Comparison of ENCODE assay signal across 13 cellular contexts in the genomic region with DNA sequence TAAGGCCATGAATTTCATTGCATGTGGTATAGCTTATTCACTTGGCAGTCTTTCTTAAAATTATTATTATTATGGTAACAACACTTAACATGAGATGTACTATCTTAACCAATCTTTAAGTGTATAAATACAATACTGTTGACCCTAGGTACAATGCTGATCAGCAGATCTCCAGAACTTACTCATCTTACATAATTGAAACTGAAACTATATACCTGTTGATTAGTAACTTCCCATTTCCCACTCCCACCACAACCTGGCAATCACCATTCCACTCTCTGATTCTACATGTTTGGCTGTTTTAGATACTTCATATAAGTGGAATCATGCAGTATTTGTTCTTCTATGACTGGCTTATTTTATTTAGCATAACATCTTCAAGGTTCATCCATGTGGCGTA.
A peak's percentile ranks its signal among the peaks of the same experiment; 100 is the strongest.
DNase-seq lines count a peak whose midpoint lies in the region; ATAC-seq, FAIRE-seq and TF ChIP-seq lines count a peak whose summit lies in the region.
"Had no signal": no experiment of that assay in that cellular context is flagged by ENCODE, and none has a peak within 500 bp of the region (broad histone marks: within the 10 kb centered on the region; RNA-seq: fewer than 3 reads in every experiment).

No MANE protein-coding gene starts in this region.

- peak; percentile 48 for FAIRE-seq in GM19239 (lab: Jason Lieb, UNC)

- DNase-seq in GM19239 (ENCODE audit: insufficient read length, low spot score) (no peak), coronary artery (ENCODE audit: low spot score) (no peak), activated gamma-delta T cell (lab: John Stamatoyannopoulos, UW) (no peak), COLO829 (ENCODE audit: low spot score) (no peak), globus pallidus (ENCODE audit: low spot score) (no peak)
- DNase-seq: KG1, NCI-H1436 treated with DMSO at 0.1 percent for 48 hours, NCI-H2081 treated with DMSO at 0.1 percent for 48 hours, NCI-H510A, NCI-H774 had no signal

- ATAC-seq in HG02938 (IDR thresholded peaks at IDR 0.05; ENCODE audit: unreplicated experiment) (peak; percentile 57), HG03457 (IDR thresholded peaks at IDR 0.05; ENCODE audit: unreplicated experiment) (peak; percentile 54)
- ATAC-seq: HCT116 had no signal

- H3K27ac ChIP-seq in coronary artery: no peak overlapping the region

- no peak for TF ChIP-seq CTCF in coronary artery (IDR thresholded peaks at IDR 0.05)

- H3K4me3 ChIP-seq in coronary artery: no peak overlapping the region
